28 cellular contexts compared by ENCODE assay signal in the genomic region with DNA sequence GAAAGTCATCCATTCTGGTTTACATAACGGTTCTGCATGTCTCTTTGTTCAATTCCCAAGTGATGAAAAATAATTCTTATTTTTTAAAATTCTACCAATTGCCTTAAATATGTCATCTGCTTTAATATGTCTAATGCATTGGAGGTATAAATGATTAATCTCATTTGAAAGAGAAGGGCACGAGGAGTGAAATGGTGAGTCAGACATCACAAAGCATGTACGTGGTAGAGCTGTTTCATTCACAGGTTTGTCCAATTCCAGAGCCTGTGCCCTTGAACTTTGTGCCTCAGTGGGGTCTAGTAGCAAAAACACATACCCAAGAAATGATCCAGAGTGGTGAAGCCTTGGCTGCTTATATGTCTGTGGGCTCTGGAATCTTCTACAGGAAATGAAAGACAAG.
"Had no signal": no experiment of that assay in that cellular context is flagged by ENCODE, and none has a peak within 500 bp of the region (broad histone marks: within the 10 kb centered on the region; RNA-seq: fewer than 3 reads in every experiment).

No MANE protein-coding gene starts in this region.

- DNase-seq: activated CD4-positive, alpha-beta T cell treated with anti-CD3 and anti-CD28 coated beads for 36 hours; activated CD4-positive, CD25-positive, alpha-beta regulatory T cell; activated naive CD4-positive, alpha-beta T cell; activated T-cell treated with anti-CD3 and anti-CD28 coated beads for 4 hours; activated T-cell treated with anti-CD3 and anti-CD28 coated beads, Interleukin-2, amount 50 U/mL, for 72 hours; dorsolateral prefrontal cortex; effector memory CD4-positive, alpha-beta T cell; erythroblast; head of caudate nucleus; hippocampal formation; immature natural killer cell; left ventricle myocardium inferior; mesendoderm; natural killer cell; sigmoid colon; stimulated activated CD4-positive, alpha-beta T cell treated with anti-CD3 and anti-CD28 coated beads, Interleukin-2, amount 100 ng/mL, for 24 hours; stimulated activated naive B cell treated with anti-CD40 and anti-IgM and Interleukin-4, amounts not matched to agents 10 μg/mL and 1 μg/mL and 100 μg/mL, for 72 hours; stomach; T-helper 1 cell; thyroid gland; upper lobe of right lung had no signal

- H2AFZ ChIP-seq: neural progenitor cell had no signal

- ATAC-seq: activated CD4-positive, alpha-beta T cell treated with anti-CD3 and anti-CD28 coated beads for 36 hours; activated naive CD4-positive, alpha-beta T cell treated with anti-CD3 and anti-CD28 coated beads, Interleukin-2, amount 50 U/mL, for 72 hours; activated T-cell treated with anti-CD3 and anti-CD28 coated beads, Interleukin-2, amount 50 U/mL, for 72 hours; gastroesophageal sphincter; natural killer cell; stimulated activated naive B cell treated with anti-CD40 and anti-IgM and Interleukin-4, amounts not matched to agents 10 μg/mL and 1 μg/mL and 100 μg/mL, for 72 hours; upper lobe of right lung had no signal

- H3K9me3 Mint-ChIP-seq: activated naive CD4-positive, alpha-beta T cell treated with anti-CD3 and anti-CD28 coated beads, Interleukin-2, amount 50 U/mL, for 72 hours; neural progenitor cell; stimulated activated naive B cell treated with anti-CD40 and anti-IgM and Interleukin-4, amounts not matched to agents 10 μg/mL and 1 μg/mL and 100 μg/mL, for 72 hours; T-helper 2 cell treated with Interferon-gamma antibody and Interleukin-4, amounts not matched to agents 5 μg/mL and 100 μg/mL, for 36 hours had no signal

- H3K27me3 Mint-ChIP-seq: activated CD4-positive, alpha-beta T cell treated with anti-CD3 and anti-CD28 coated beads for 36 hours; stimulated activated naive B cell treated with anti-CD40 and anti-IgM and Interleukin-4, amounts not matched to agents 10 μg/mL and 1 μg/mL and 100 μg/mL, for 72 hours had no signal

- H3K27ac ChIP-seq: coronary artery, dorsolateral prefrontal cortex, left ventricle myocardium inferior, neural progenitor cell, sigmoid colon, stomach, thyroid gland, upper lobe of right lung had no signal

- H3K36me3 ChIP-seq: sigmoid colon had no signal

- H3K4me1 ChIP-seq: stomach, thyroid gland, upper lobe of right lung had no signal

- H3K27me3 ChIP-seq: dorsolateral prefrontal cortex, gastroesophageal sphincter, neural progenitor cell, sigmoid colon, stomach, thyroid gland, upper lobe of right lung had no signal

- H3K4me3 Mint-ChIP-seq: activated CD4-positive, alpha-beta T cell treated with anti-CD3 and anti-CD28 coated beads for 36 hours; activated T-cell treated with anti-CD3 and anti-CD28 coated beads, Interleukin-2, amount 50 U/mL, for 72 hours; immature natural killer cell; natural killer cell; neural progenitor cell; stimulated activated naive B cell treated with anti-CD40 and anti-IgM and Interleukin-4, amounts not matched to agents 10 μg/mL and 1 μg/mL and 100 μg/mL, for 72 hours; T-helper 2 cell treated with Interferon-gamma antibody and Interleukin-4, amounts not matched to agents 5 μg/mL and 100 μg/mL, for 36 hours had no signal

- H3K4me1 Mint-ChIP-seq: activated CD4-positive, alpha-beta T cell treated with anti-CD3 and anti-CD28 coated beads for 36 hours; immature natural killer cell; natural killer cell; neural progenitor cell had no signal

- H3K4me3 ChIP-seq: coronary artery, dorsolateral prefrontal cortex, gastroesophageal sphincter, left ventricle myocardium inferior, lung, neural progenitor cell, sigmoid colon, smooth muscle cell, stomach, thyroid gland, upper lobe of right lung had no signal

- H3K9me3 ChIP-seq: gastroesophageal sphincter, left ventricle myocardium inferior, sigmoid colon, stomach, thyroid gland, upper lobe of right lung had no signal

- H3K36me3 Mint-ChIP-seq: activated naive CD4-positive, alpha-beta T cell treated with anti-CD3 and anti-CD28 coated beads, Interleukin-2, amount 50 U/mL, for 72 hours; immature natural killer cell; natural killer cell; stimulated activated naive B cell treated with anti-CD40 and anti-IgM and Interleukin-4, amounts not matched to agents 10 μg/mL and 1 μg/mL and 100 μg/mL, for 72 hours had no signal

- H3K27ac Mint-ChIP-seq: activated CD4-positive, alpha-beta T cell treated with anti-CD3 and anti-CD28 coated beads for 36 hours; activated naive CD4-positive, alpha-beta T cell treated with anti-CD3 and anti-CD28 coated beads, Interleukin-2, amount 50 U/mL, for 72 hours; activated T-cell treated with anti-CD3 and anti-CD28 coated beads, Interleukin-2, amount 50 U/mL, for 72 hours; immature natural killer cell; natural killer cell; neural progenitor cell; stimulated activated naive B cell treated with anti-CD40 and anti-IgM and Interleukin-4, amounts not matched to agents 10 μg/mL and 1 μg/mL and 100 μg/mL, for 72 hours; T-helper 2 cell treated with Interferon-gamma antibody and Interleukin-4, amounts not matched to agents 5 μg/mL and 100 μg/mL, for 36 hours had no signal
